Comparison of ENCODE assay signal across 19 cellular contexts in the genomic region with DNA sequence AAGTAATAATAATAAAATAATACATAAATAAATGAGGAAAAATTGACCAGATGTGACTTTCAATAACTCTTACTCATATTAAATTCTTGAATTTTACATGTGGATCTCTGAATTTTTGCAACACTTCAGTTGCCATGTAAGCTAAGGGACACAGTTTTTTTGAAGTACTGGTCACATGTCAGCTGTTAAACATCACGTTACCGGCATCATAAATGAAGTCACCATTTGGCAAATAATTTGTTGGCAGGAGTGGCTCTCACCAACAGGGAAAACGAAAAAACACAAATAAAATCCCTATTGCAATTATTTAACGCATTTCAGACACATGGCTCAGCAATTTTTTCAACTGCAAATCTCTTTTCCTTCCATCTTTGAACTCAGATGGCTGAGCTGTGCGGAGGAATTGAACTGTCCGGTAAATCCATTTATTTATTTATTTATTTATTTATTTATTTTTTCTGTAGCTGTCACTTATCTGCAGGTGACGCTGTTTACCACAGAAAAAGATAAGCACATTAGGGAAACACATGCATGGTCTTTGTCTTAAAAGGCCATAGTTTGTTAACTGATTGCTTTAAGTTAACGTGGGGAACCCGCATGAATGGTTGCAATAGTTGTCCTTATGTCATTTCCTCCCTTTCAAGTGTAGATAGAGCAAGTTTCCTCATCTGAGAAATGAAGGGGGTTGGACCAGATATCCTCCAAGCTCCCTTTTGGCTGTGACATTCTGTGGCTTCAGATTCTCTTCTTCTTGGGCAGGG.
"Had no signal": no experiment of that assay in that cellular context is flagged by ENCODE, and none has a peak within 500 bp of the region (broad histone marks: within the 10 kb centered on the region; RNA-seq: fewer than 3 reads in every experiment).

No MANE protein-coding gene starts in this region.

- H3K4me3 ChIP-seq: breast epithelium, gastroesophageal sphincter, heart right ventricle, mucosa of descending colon, pancreas, upper lobe of left lung had no signal

- H3K9me3 Mint-ChIP-seq: activated naive CD8-positive, alpha-beta T cell treated with anti-CD3 and anti-CD28 coated beads, Interleukin-2, amount 50 U/mL, for 24 hours had no signal

- H3K36me3 ChIP-seq: breast epithelium, gastroesophageal sphincter, heart right ventricle, pancreas, upper lobe of left lung had no signal

- H3K27ac Mint-ChIP-seq: activated naive CD8-positive, alpha-beta T cell treated with anti-CD3 and anti-CD28 coated beads, Interleukin-2, amount 50 U/mL, for 24 hours; activated T-helper 17 cell treated with anti-CD3 and anti-CD28 coated beads, Interleukin-2, amount 50 U/mL, for 72 hours; naive thymus-derived CD8-positive, alpha-beta T cell; stimulated activated naive CD8-positive, alpha-beta T cell treated with anti-CD3 and anti-CD28 coated beads, Interleukin-15, amount 100 ng/mL, for 72 hours had no signal

- H3K4me1 ChIP-seq: breast epithelium, pancreas, upper lobe of left lung had no signal

- ATAC-seq: activated naive CD8-positive, alpha-beta T cell treated with anti-CD3 and anti-CD28 coated beads, Interleukin-2, amount 50 U/mL, for 24 hours; activated T-helper 17 cell treated with anti-CD3 and anti-CD28 coated beads, Interleukin-2, amount 50 U/mL, for 72 hours; gastroesophageal sphincter; heart right ventricle; mucosa of descending colon; naive thymus-derived CD8-positive, alpha-beta T cell; pancreas; sciatic nerve; stimulated activated naive CD8-positive, alpha-beta T cell treated with anti-CD3 and anti-CD28 coated beads, Interleukin-15, amount 100 ng/mL, for 72 hours had no signal

- H3K27ac ChIP-seq: breast epithelium, gastroesophageal sphincter, heart right ventricle, pancreas, upper lobe of left lung, VCaP had no signal

- H3K4me1 Mint-ChIP-seq: activated T-helper 17 cell treated with anti-CD3 and anti-CD28 coated beads, Interleukin-2, amount 50 U/mL, for 72 hours; naive thymus-derived CD8-positive, alpha-beta T cell had no signal

- H3K4me3 Mint-ChIP-seq: activated naive CD8-positive, alpha-beta T cell treated with anti-CD3 and anti-CD28 coated beads, Interleukin-2, amount 50 U/mL, for 24 hours; activated T-helper 17 cell treated with anti-CD3 and anti-CD28 coated beads, Interleukin-2, amount 50 U/mL, for 72 hours; naive thymus-derived CD8-positive, alpha-beta T cell; stimulated activated naive CD8-positive, alpha-beta T cell treated with anti-CD3 and anti-CD28 coated beads, Interleukin-15, amount 100 ng/mL, for 72 hours had no signal

- DNase-seq: activated CD4-positive, alpha-beta T cell treated with anti-CD3 and anti-CD28 coated beads, Interleukin-2, amount 50 U/mL, for 48 hours; activated naive CD4-positive, alpha-beta T cell treated with Interleukin-2 at 50 U/mL for 16 hours; activated naive CD8-positive, alpha-beta T cell treated with anti-CD3 and anti-CD28 coated beads, Interleukin-2, amount 50 U/mL, for 24 hours; aorta; cerebellar nuclear complex; dermis blood vessel endothelial cell; heart right ventricle; islet precursor cell; mucosa of descending colon; naive thymus-derived CD8-positive, alpha-beta T cell; pancreas; stimulated activated naive CD8-positive, alpha-beta T cell treated with anti-CD3 and anti-CD28 coated beads, Interleukin-15, amount 100 ng/mL, for 72 hours; T-helper 9 cell; upper lobe of left lung had no signal

- H3K9me3 ChIP-seq: breast epithelium, gastroesophageal sphincter, heart right ventricle, mucosa of descending colon, pancreas, upper lobe of left lung had no signal

- H3K27me3 ChIP-seq: breast epithelium, gastroesophageal sphincter, heart right ventricle, upper lobe of left lung had no signal
